ENCODE assay signal across 1 cellular context in genomic region chr3:114121996-114122709, GRCh38.
TF ChIP-seq lines count a peak whose summit lies in the region.

No MANE protein-coding gene starts in this region.

TF ChIP-seq in IMR-90, 13 proteins besides CTCF, POLR2A, EP300 and RAD21:
- TF ChIP-seq FOS (IDR thresholded peaks at IDR 0.05; ENCODE audit: low read depth, low read length) (peak; percentile 37; the same call in 1 of the 2 replicates), MAFK (IDR thresholded peaks at IDR 0.05; ENCODE audit: low read depth, low read length) (peak; percentile 54; the same call in 1 of the 2 replicates), NFE2L2 (IDR thresholded peaks at IDR 0.05; ENCODE audit: low read depth, low read length) (no peak)
